In genomic region chr2:164877169-164877568, GRCh38 we compare ENCODE assay signal across 27 cellular contexts. TPM values are rescaled to one million over a fixed set of nuclear protein-coding genes. Genes with fewer than 3 reads are reported as not detected.
"Had no signal": no experiment of that assay in that cellular context is flagged by ENCODE, and none has a peak within 500 bp of the region (broad histone marks: within the 10 kb centered on the region; RNA-seq: fewer than 3 reads in every experiment).

No MANE protein-coding gene starts in this region.

- H3K4me3 ChIP-seq: adrenal gland, ascending aorta, dorsolateral prefrontal cortex, esophagus squamous epithelium, gastroesophageal sphincter, heart left ventricle, thoracic aorta had no signal

- H3K9me3 Mint-ChIP-seq: activated T-cell treated with anti-CD3 and anti-CD28 coated beads, Interleukin-2, amount 50 U/mL, for 24 hours; endodermal cell; T-cell; T-helper 2 cell treated with Interferon-gamma antibody and Interleukin-4, amounts not matched to agents 5 μg/mL and 100 μg/mL, for 36 hours had no signal

- H3K4me1 Mint-ChIP-seq: activated CD4-positive, alpha-beta T cell treated with anti-CD3 and anti-CD28 coated beads for 36 hours; activated T-helper 17 cell treated with anti-CD3 and anti-CD28 coated beads, Interleukin-2, amount 50 U/mL, for 72 hours; T-cell had no signal

- H3K4me1 ChIP-seq: heart left ventricle had no signal

- H3K36me3 ChIP-seq: adrenal gland, ascending aorta, brain microvascular endothelial cell, esophagus squamous epithelium, gastroesophageal sphincter, heart left ventricle, thoracic aorta had no signal

- H3K4me3 Mint-ChIP-seq: activated CD4-positive, alpha-beta T cell treated with anti-CD3 and anti-CD28 coated beads for 36 hours; activated naive CD8-positive, alpha-beta T cell; activated T-cell treated with anti-CD3 and anti-CD28 coated beads, Interleukin-2, amount 50 U/mL, for 24 hours; activated T-helper 17 cell treated with anti-CD3 and anti-CD28 coated beads, Interleukin-2, amount 50 U/mL, for 72 hours; endodermal cell; T-cell; T-helper 2 cell treated with Interferon-gamma antibody and Interleukin-4, amounts not matched to agents 5 μg/mL and 100 μg/mL, for 36 hours had no signal

- H3K27me3 Mint-ChIP-seq: activated naive CD8-positive, alpha-beta T cell; activated T-cell treated with anti-CD3 and anti-CD28 coated beads, Interleukin-2, amount 50 U/mL, for 24 hours; activated T-helper 17 cell treated with anti-CD3 and anti-CD28 coated beads, Interleukin-2, amount 50 U/mL, for 72 hours; T-cell had no signal

- H3K27ac Mint-ChIP-seq: activated CD4-positive, alpha-beta T cell treated with anti-CD3 and anti-CD28 coated beads for 36 hours; activated naive CD8-positive, alpha-beta T cell; activated T-cell treated with anti-CD3 and anti-CD28 coated beads, Interleukin-2, amount 50 U/mL, for 24 hours; activated T-helper 17 cell treated with anti-CD3 and anti-CD28 coated beads, Interleukin-2, amount 50 U/mL, for 72 hours; endodermal cell; T-cell; T-helper 2 cell treated with Interferon-gamma antibody and Interleukin-4, amounts not matched to agents 5 μg/mL and 100 μg/mL, for 36 hours had no signal

- H3K27ac ChIP-seq: ascending aorta, brain microvascular endothelial cell, dorsolateral prefrontal cortex, esophagus squamous epithelium, gastroesophageal sphincter, heart left ventricle, thoracic aorta had no signal

- DNase-seq: activated CD4-positive, alpha-beta T cell treated with anti-CD3 and anti-CD28 coated beads for 36 hours; activated CD4-positive, alpha-beta T cell treated with anti-CD3 and anti-CD28 coated beads, Interleukin-2, amount 50 U/mL, for 4 hours; activated CD8-positive, alpha-beta memory T cell treated with anti-CD3 and anti-CD28 coated beads for 24 hours; activated CD8-positive, alpha-beta memory T cell treated with anti-CD3 and anti-CD28 coated beads, Interleukin-2, amount 50 U/mL, for 4 hours; activated T-cell treated with anti-CD3 and anti-CD28 coated beads, Interleukin-2, amount 50 U/mL, for 24 hours; adrenal gland; brain microvascular endothelial cell; caudate nucleus; dorsolateral prefrontal cortex; endodermal cell; esophagus squamous epithelium; heart left ventricle; islet precursor cell; left cardiac atrium; mesenchymal stem cell; occipital lobe; small intestine; stimulated activated CD4-positive, alpha-beta T cell treated with anti-CD3 and anti-CD28 coated beads, Interleukin-15, amount 100 ng/mL, for 24 hours; stimulated activated naive CD4-positive, alpha-beta T cell; T-cell had no signal

- H3K27me3 ChIP-seq: adrenal gland, ascending aorta, brain microvascular endothelial cell, esophagus squamous epithelium, gastroesophageal sphincter, heart left ventricle had no signal

- ATAC-seq: activated CD4-positive, alpha-beta T cell treated with anti-CD3 and anti-CD28 coated beads for 36 hours; activated T-helper 17 cell treated with anti-CD3 and anti-CD28 coated beads, Interleukin-2, amount 50 U/mL, for 72 hours; gastroesophageal sphincter; heart left ventricle; left cardiac atrium; sciatic nerve; T-cell had no signal

- H3K9me3 ChIP-seq: adrenal gland, ascending aorta, esophagus squamous epithelium, gastroesophageal sphincter, heart left ventricle, thoracic aorta had no signal

- H3K36me3 Mint-ChIP-seq: activated naive CD8-positive, alpha-beta T cell; T-cell had no signal

RNA-seq across cellular contexts. Expression of gene COBLL1, which starts 35.5 kb away (rescaled TPM):
- total RNA-seq: activated CD4-positive, alpha-beta T cell treated with anti-CD3 and anti-CD28 coated beads for 36 hours had no signal
